In the genomic region with DNA sequence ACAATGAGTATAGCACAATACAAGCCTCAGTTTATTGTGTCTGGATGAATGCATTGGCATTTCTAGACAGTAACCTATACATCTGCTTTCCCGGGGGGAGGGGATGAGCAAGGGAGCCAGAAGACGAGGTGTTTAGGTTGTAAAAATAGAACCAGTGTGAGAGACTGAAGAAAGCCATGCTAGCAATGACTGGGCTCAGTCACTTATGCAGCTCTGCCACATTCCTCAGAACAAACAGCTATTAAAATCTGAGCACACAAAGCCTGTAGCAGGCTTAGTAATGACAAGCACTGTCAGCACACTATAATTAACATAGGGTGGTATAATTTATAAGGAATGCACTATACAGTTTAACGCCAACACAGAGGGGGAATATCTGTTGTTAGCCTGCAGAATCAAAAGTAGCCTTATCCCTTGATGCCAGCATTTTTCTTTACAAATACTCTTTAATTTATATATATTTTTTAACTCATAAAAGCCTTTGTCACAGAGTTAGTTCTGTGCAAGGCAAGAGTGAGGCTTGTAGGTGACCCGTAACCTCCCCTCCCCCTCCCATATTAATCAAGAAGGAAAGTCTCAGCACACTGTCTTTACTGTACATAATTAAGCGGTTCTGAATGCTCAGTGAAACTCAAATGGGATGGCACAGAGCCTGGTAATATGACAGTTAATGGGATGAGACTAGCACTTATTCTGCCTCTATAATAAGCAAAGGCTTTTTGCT, we compare ENCODE assay signal across 1 cellular context.
TF ChIP-seq lines count a peak whose summit lies in the region.

No MANE protein-coding gene starts in this region.

TF ChIP-seq in HEK293, 187 proteins besides CTCF, POLR2A, EP300 and RAD21 (continued from another document):
- TF ChIP-seq PRDM10 (tag by site-specific recombination; IDR thresholded peaks at IDR 0.05) = peak; percentile 56
- TF ChIP-seq WT1 (tag by site-specific recombination; IDR thresholded peaks at IDR 0.05) = peak; percentile 64
- TF ChIP-seq ZNF221 (tag by site-specific recombination; IDR thresholded peaks at IDR 0.05; ENCODE audit: borderline replicate concordance) = no peak
- TF ChIP-seq SCRT2 (tag by site-specific recombination; IDR thresholded peaks at IDR 0.05) = peak; percentile 49; the same call in 1 of the 2 replicates
- TF ChIP-seq GFI1B (tag by site-specific recombination; IDR thresholded peaks at IDR 0.05) = peak; percentile 93
- TF ChIP-seq ZNF449 (tag by site-specific recombination; IDR thresholded peaks at IDR 0.05) = peak; percentile 36; the same call in 1 of the 2 replicates
- peak; percentile 62 for TF ChIP-seq ZNF843 (tag by site-specific recombination; IDR thresholded peaks at IDR 0.05)
- 0 out of 2 replicates have a peak, but pooled peaks have one; percentile 32 for TF ChIP-seq ZNF18 (tag by site-specific recombination; IDR thresholded peaks at IDR 0.05)
- no peak for TF ChIP-seq ZNF292 (tag by site-specific recombination; IDR thresholded peaks at IDR 0.05; ENCODE audit: borderline replicate concordance, low read depth)
- TF ChIP-seq ZNF660 (tag by site-specific recombination; IDR thresholded peaks at IDR 0.05) = 0 out of 2 replicates have a peak, but pooled peaks have one; percentile 14
- peak; percentile 44; the same call in 1 of the 2 replicates for TF ChIP-seq OSR2 (tag by site-specific recombination; IDR thresholded peaks at IDR 0.05)
- TF ChIP-seq FEZF1 (tag by site-specific recombination; IDR thresholded peaks at IDR 0.05) = peak; percentile 94
- 0 out of 2 replicates have a peak, but pooled peaks have one; percentile 5 for TF ChIP-seq ZNF24 (tag by site-specific recombination; IDR thresholded peaks at IDR 0.05)
- peak; percentile 68; the same call in 1 of the 2 replicates for TF ChIP-seq GLI2 (tag by site-specific recombination; IDR thresholded peaks at IDR 0.05; ENCODE audit: borderline replicate concordance, low read depth)
- 0 out of 2 replicates have a peak, but pooled peaks have one; percentile 19 for TF ChIP-seq SCRT1 (tag by site-specific recombination; IDR thresholded peaks at IDR 0.05; ENCODE audit: borderline replicate concordance)
- no peak for TF ChIP-seq ZNF747 (tag by site-specific recombination; IDR thresholded peaks at IDR 0.05)
- 0 out of 2 replicates have a peak, but pooled peaks have one; percentile 31 for TF ChIP-seq ZNF596 (tag by site-specific recombination; IDR thresholded peaks at IDR 0.05)
- no peak for TF ChIP-seq ZNF169 (tag by site-specific recombination; IDR thresholded peaks at IDR 0.05)
- TF ChIP-seq, protein P1, sequence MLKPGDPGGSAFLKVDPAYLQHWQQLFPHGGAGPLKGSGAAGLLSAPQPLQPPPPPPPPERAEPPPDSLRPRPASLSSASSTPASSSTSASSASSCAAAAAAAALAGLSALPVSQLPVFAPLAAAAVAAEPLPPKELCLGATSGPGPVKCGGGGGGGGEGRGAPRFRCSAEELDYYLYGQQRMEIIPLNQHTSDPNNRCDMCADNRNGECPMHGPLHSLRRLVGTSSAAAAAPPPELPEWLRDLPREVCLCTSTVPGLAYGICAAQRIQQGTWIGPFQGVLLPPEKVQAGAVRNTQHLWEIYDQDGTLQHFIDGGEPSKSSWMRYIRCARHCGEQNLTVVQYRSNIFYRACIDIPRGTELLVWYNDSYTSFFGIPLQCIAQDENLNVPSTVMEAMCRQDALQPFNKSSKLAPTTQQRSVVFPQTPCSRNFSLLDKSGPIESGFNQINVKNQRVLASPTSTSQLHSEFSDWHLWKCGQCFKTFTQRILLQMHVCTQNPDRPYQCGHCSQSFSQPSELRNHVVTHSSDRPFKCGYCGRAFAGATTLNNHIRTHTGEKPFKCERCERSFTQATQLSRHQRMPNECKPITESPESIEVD (tag by site-specific recombination; IDR thresholded peaks at IDR 0.05) = peak; percentile 71; the same call in 1 of the 2 replicates
- no peak for TF ChIP-seq ZNF658 (tag by site-specific recombination; IDR thresholded peaks at IDR 0.05)
- peak; percentile 99 for TF ChIP-seq SP7 (tag by site-specific recombination; IDR thresholded peaks at IDR 0.05)
- TF ChIP-seq ZNF600 (tag by site-specific recombination; IDR thresholded peaks at IDR 0.05) = 0 out of 2 replicates have a peak, but pooled peaks have one; percentile 36
- TF ChIP-seq ZNF629 (tag by site-specific recombination; IDR thresholded peaks at IDR 0.05) = peak; percentile 51; the same call in 1 of the 2 replicates
- no peak for TF ChIP-seq KLF9 (tag by site-specific recombination; IDR thresholded peaks at IDR 0.05; ENCODE audit: low read depth)
- 0 out of 2 replicates have a peak, but pooled peaks have one; percentile 27 for TF ChIP-seq ZNF366 (tag by site-specific recombination; conservative IDR thresholded peaks at IDR 0.05)
- no peak for TF ChIP-seq ZNF112 (tag by site-specific recombination; IDR thresholded peaks at IDR 0.05)
- peak; percentile 72; the same call in 1 of the 2 replicates for TF ChIP-seq IKZF3 (tag by site-specific recombination; IDR thresholded peaks at IDR 0.05)
- 0 out of 2 replicates have a peak, but pooled peaks have one; percentile 6 for TF ChIP-seq ZNF664 (tag by site-specific recombination; IDR thresholded peaks at IDR 0.05)
- TF ChIP-seq ZBTB6 (tag by site-specific recombination; IDR thresholded peaks at IDR 0.05) = no peak
- peak; percentile 66; the same call in 1 of the 2 replicates for TF ChIP-seq ZEB2 (tag by site-specific recombination; IDR thresholded peaks at IDR 0.05)
- TF ChIP-seq ZNF639 (tag by site-specific recombination; IDR thresholded peaks at IDR 0.05) = 0 out of 2 replicates have a peak, but pooled peaks have one; percentile 21
- TF ChIP-seq INSM2 (tag by site-specific recombination; IDR thresholded peaks at IDR 0.05) = peak; percentile 80
